Comparison of ENCODE assay signal across 1 cellular context in genomic region chr10:62354941-62355340, GRCh38.
TF ChIP-seq lines count a peak whose summit lies in the region.

No MANE protein-coding gene starts in this region.

TF ChIP-seq in GM23338, 12 proteins besides CTCF, POLR2A, EP300 and RAD21 (continued from another document):
- TF ChIP-seq ZNF462 (CRISPR knock-in tag; IDR thresholded peaks at IDR 0.05) (no peak), EZH2 (IDR thresholded peaks at IDR 0.05; ENCODE audit: low read depth, unreplicated experiment) (no peak)
